12 cellular contexts compared by ENCODE assay signal in the genomic region with DNA sequence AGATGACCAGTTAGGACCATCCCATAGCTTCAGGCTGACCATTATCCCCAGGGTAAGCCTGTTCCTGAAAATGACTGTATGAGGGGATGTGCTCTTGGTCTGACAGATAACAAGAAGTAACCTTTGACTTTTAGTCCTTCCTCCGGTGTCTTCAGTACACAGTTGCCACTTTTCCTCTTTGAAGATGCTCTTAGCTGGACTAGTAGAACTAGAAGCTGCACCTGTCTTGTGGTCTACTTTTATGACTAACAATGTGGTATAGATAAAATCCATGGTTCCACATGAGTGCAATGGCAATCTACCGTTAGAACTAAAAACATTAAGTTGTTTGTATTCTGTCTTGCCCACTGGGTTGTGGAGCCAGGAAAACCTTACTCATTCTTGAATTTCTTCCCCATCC. TPM values are rescaled to one million over a fixed set of nuclear protein-coding genes. Genes with fewer than 3 reads are reported as not detected.
DNase-seq lines count a peak whose midpoint lies in the region; ATAC-seq and TF ChIP-seq lines count a peak whose summit lies in the region.
"Had no signal": no experiment of that assay in that cellular context is flagged by ENCODE, and none has a peak within 500 bp of the region (broad histone marks: within the 10 kb centered on the region; RNA-seq: fewer than 3 reads in every experiment).

No MANE protein-coding gene starts in this region.

- H3K4me3 ChIP-seq in OCI-LY1 (ENCODE audit: low read depth, low read length, poor library complexity, severe bottlenecking) (peak overlapping the region; percentile 22), lower lobe of right lung (no peak overlapping the region)

- peaks cover 10% of the 10 kb centered on the region; the same call in 1 of the 2 replicates for H3K79me2 ChIP-seq in OCI-LY1 (ENCODE audit: insufficient read depth, low read length)

- TF ChIP-seq CTCF in OCI-LY1 (IDR thresholded peaks at IDR 0.05; ENCODE audit: low read length) (no peak), lower lobe of right lung (IDR thresholded peaks at IDR 0.05) (no peak)

- H3K4me1 Mint-ChIP-seq in stimulated activated naive B cell treated with anti-CD40 and anti-IgM and Interleukin-4, amounts not matched to agents 10 μg/mL and 1 μg/mL and 100 μg/mL, for 72 hours = peaks cover 37 to 55% of the 10 kb centered on the region in 2 donors

- H3K9me2 ChIP-seq in OCI-LY1 (ENCODE audit: low read depth, low read length) = no peaks in the 10 kb centered on the region

- H3K36me3 Mint-ChIP-seq in stimulated activated naive B cell treated with anti-CD40 and anti-IgM and Interleukin-4, amounts not matched to agents 10 μg/mL and 1 μg/mL and 100 μg/mL, for 72 hours = no peaks in the 10 kb centered on the region
- H3K36me3 Mint-ChIP-seq: activated naive CD4-positive, alpha-beta T cell treated with anti-CD3 and anti-CD28 coated beads, Interleukin-2, amount 50 U/mL, for 24 hours had no signal

- ATAC-seq in HG02885 (IDR thresholded peaks at IDR 0.05; ENCODE audit: poor library complexity, unreplicated experiment) (peak; percentile 51), lower lobe of right lung (no peak)
- ATAC-seq in stimulated activated naive B cell treated with anti-CD40 and anti-IgM and Interleukin-4, amounts not matched to agents 10 μg/mL and 1 μg/mL and 100 μg/mL, for 72 hours (replicated peaks) = peak; percentile 85
- ATAC-seq: HepG2 had no signal

- peak overlapping the region; percentile 7 for H3K27ac Mint-ChIP-seq in stimulated activated naive B cell treated with anti-CD40 and anti-IgM and Interleukin-4, amounts not matched to agents 10 μg/mL and 1 μg/mL and 100 μg/mL, for 72 hours
- H3K27ac Mint-ChIP-seq: activated naive CD4-positive, alpha-beta T cell treated with anti-CD3 and anti-CD28 coated beads, Interleukin-2, amount 50 U/mL, for 24 hours had no signal

- no peaks in the 10 kb centered on the region for H3K9me3 Mint-ChIP-seq in stimulated activated naive B cell treated with anti-CD40 and anti-IgM and Interleukin-4, amounts not matched to agents 10 μg/mL and 1 μg/mL and 100 μg/mL, for 72 hours
- H3K9me3 Mint-ChIP-seq: activated naive CD4-positive, alpha-beta T cell treated with anti-CD3 and anti-CD28 coated beads, Interleukin-2, amount 50 U/mL, for 24 hours had no signal

- H3K9me3 ChIP-seq in OCI-LY1 (ENCODE audit: low read length) (no peaks in the 10 kb centered on the region), lower lobe of right lung (no peaks in the 10 kb centered on the region)

- peak overlapping the region; percentile 94 for H3K27ac ChIP-seq in OCI-LY1 (ENCODE audit: low read depth, low read length, poor library complexity, severe bottlenecking)
- no peak overlapping the region for H3K27ac ChIP-seq in lower lobe of right lung
- H3K27ac ChIP-seq: 22Rv1 had no signal

- peaks cover 81% of the 10 kb centered on the region for H3K4me1 ChIP-seq in OCI-LY1 (ENCODE audit: insufficient read depth, low read length, severe bottlenecking)
- H3K4me1 ChIP-seq in lower lobe of right lung = peaks cover 18% of the 10 kb centered on the region

- no peaks in the 10 kb centered on the region for H3K27me3 Mint-ChIP-seq in stimulated activated naive B cell treated with anti-CD40 and anti-IgM and Interleukin-4, amounts not matched to agents 10 μg/mL and 1 μg/mL and 100 μg/mL, for 72 hours
- H3K27me3 Mint-ChIP-seq: activated naive CD4-positive, alpha-beta T cell treated with anti-CD3 and anti-CD28 coated beads, Interleukin-2, amount 50 U/mL, for 24 hours had no signal

- peak overlapping the region; percentile 57 for H3K4me2 ChIP-seq in OCI-LY1 (ENCODE audit: low read length)

- intact Hi-C loops in lower lobe of right lung (cut with DNase I) = no loop called here

- H4K20me1 ChIP-seq in OCI-LY1 (ENCODE audit: insufficient read depth, low read length) = no peaks in the 10 kb centered on the region

- no peaks in the 10 kb centered on the region for H3K27me3 ChIP-seq in OCI-LY1 (ENCODE audit: insufficient read depth, low read length)
- no peaks in the 10 kb centered on the region for H3K27me3 ChIP-seq in lower lobe of right lung (ENCODE audit: low read depth)

- no peak overlapping the region for H3K4me3 Mint-ChIP-seq in stimulated activated naive B cell treated with anti-CD40 and anti-IgM and Interleukin-4, amounts not matched to agents 10 μg/mL and 1 μg/mL and 100 μg/mL, for 72 hours
- H3K4me3 Mint-ChIP-seq: activated naive CD4-positive, alpha-beta T cell treated with anti-CD3 and anti-CD28 coated beads, Interleukin-2, amount 50 U/mL, for 24 hours had no signal

- H3K36me3 ChIP-seq in OCI-LY1 (ENCODE audit: insufficient read depth, low read length) = no peaks in the 10 kb centered on the region
- no peaks in the 10 kb centered on the region for H3K36me3 ChIP-seq in lower lobe of right lung

- peaks cover 10% of the 10 kb centered on the region; the same call in 1 of the 2 replicates for H3F3A ChIP-seq in OCI-LY1 (ENCODE audit: insufficient read depth, low read length)

- H2AFZ ChIP-seq in OCI-LY1 (ENCODE audit: low read length) = no peak overlapping the region

- H3K9ac ChIP-seq in OCI-LY1 (ENCODE audit: low read length) = peak overlapping the region; percentile 58

- DNase-seq in DMS53 (lab: John Stamatoyannopoulos, UW) (peak; percentile 5), DMS53 treated with DMSO at 0.1 percent for 48 hours (lab: John Stamatoyannopoulos, UW; ENCODE audit: unreplicated experiment) (no peak), NCI-H1436 (lab: John Stamatoyannopoulos, UW) (no peak), NCI-H226 (no peak), lower lobe of right lung (no peak)
- DNase-seq in stimulated activated naive B cell treated with anti-CD40 and anti-IgM and Interleukin-4, amounts not matched to agents 10 μg/mL and 1 μg/mL and 100 μg/mL, for 72 hours = no peak
- DNase-seq: activated CD4-positive, alpha-beta T cell treated with anti-CD3 and anti-CD28 coated beads, Interleukin-2, amount 50 U/mL, for 4 hours had no signal

RNA-seq across cellular contexts. Expression of a gene that starts 5.9 kb away (rescaled TPM):
- total RNA-seq in lower lobe of right lung = 3.5 TPM
- total RNA-seq: HepG2 had no signal

Comparison
In these comparisons a context has a peak if more than half of its experiments do, and no peak if none do; other contexts are left out.
1. ATAC-seq: peak in HG02885 (single experiment) and stimulated activated naive B cell treated with anti-CD40 and anti-IgM and Interleukin-4, amounts not matched to agents 10 μg/mL and 1 μg/mL and 100 μg/mL, for 72 hours (2 of 2); none in lower lobe of right lung (0 of 2).